Comparison of ENCODE assay signal across 15 cellular contexts in the genomic region with DNA sequence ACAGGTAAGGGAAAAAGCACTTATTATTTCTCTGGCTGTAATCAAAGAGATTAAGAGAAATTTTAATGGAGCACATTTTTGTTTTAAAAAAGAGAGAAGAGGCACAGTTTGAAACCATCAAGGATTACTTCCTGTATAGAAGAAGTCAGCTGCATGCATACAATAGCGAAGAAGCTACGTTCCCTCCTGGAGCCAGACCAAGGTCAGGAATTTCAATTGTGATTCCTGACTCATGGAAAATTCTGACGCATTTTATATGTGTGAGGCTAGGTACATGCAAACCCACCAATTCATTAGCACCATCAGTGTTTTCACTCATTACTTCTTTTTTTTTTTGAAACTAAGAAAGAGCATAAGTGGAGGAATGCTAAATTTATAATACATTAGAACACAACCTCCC.
DNase-seq lines count a peak whose midpoint lies in the region; ATAC-seq and TF ChIP-seq lines count a peak whose summit lies in the region.
"Had no signal": no experiment of that assay in that cellular context is flagged by ENCODE, and none has a peak within 500 bp of the region (broad histone marks: within the 10 kb centered on the region; RNA-seq: fewer than 3 reads in every experiment).

No MANE protein-coding gene starts in this region.

- no peak overlapping the region for H3K27ac Mint-ChIP-seq in MCF 10A (ENCODE audit: low read depth, unreplicated experiment)
- H3K27ac Mint-ChIP-seq in mesothelial cell of epicardium = no peak overlapping the region
- H3K27ac Mint-ChIP-seq: activated naive CD8-positive, alpha-beta T cell; natural killer cell had no signal

- H3K36me3 ChIP-seq in breast epithelium (no peaks in the 10 kb centered on the region), suprapubic skin (no peaks in the 10 kb centered on the region), mucosa of descending colon (ENCODE audit: low read depth) (no peaks in the 10 kb centered on the region)
- H3K36me3 ChIP-seq: esophagus squamous epithelium, stomach had no signal

- H3K4me3 ChIP-seq in breast epithelium (no peak overlapping the region), astrocyte of the spinal cord (ENCODE audit: low read depth, low read length) (no peak overlapping the region), suprapubic skin (no peak overlapping the region), mucosa of descending colon (no peak overlapping the region)
- H3K4me3 ChIP-seq: coronary artery, esophagus squamous epithelium, stomach had no signal

- intact Hi-C loops in MCF 10A (cut with micrococcal nuclease) = no loop called here
- intact Hi-C loops in breast epithelium (cut with DNase I; ENCODE audit: low total_unique reads) = no loop called here
- intact Hi-C loops in mucosa of descending colon (cut with DNase I, micrococcal nuclease) = no loop called here

- H3K36me3 Mint-ChIP-seq in MCF 10A (ENCODE audit: insufficient read depth, unreplicated experiment) (no peaks in the 10 kb centered on the region), mesothelial cell of epicardium (no peaks in the 10 kb centered on the region)
- H3K36me3 Mint-ChIP-seq: activated naive CD8-positive, alpha-beta T cell; natural killer cell had no signal

- no peak for TF ChIP-seq EP300 in suprapubic skin (IDR thresholded peaks at IDR 0.05)

- H3K27me3 Mint-ChIP-seq in MCF 10A (ENCODE audit: insufficient read depth, unreplicated experiment) (no peaks in the 10 kb centered on the region), mesothelial cell of epicardium (ENCODE audit: low read depth) (no peaks in the 10 kb centered on the region)
- H3K27me3 Mint-ChIP-seq: activated naive CD8-positive, alpha-beta T cell had no signal

- no peaks in the 10 kb centered on the region for H3K9me3 Mint-ChIP-seq in MCF 10A (ENCODE audit: unreplicated experiment)
- peaks cover 14% of the 10 kb centered on the region for H3K9me3 Mint-ChIP-seq in mesothelial cell of epicardium
- H3K9me3 Mint-ChIP-seq: natural killer cell had no signal

- POLR2A ChIA-PET in MCF 10A (lab: Yijun Ruan, JAX) = interaction anchor here (0.6 to 3.7 kb wide), 20 partner anchors 8 to 584 kb away, joined by 3 to 26 read pairs (median 4); no protein-coding TSS in a partner anchor

- WGBS in suprapubic skin = 47% methylated on average over 3 of the region's 3 CpGs

- no peak for TF ChIP-seq POLR2A in breast epithelium (IDR thresholded peaks at IDR 0.05)
- TF ChIP-seq POLR2A in suprapubic skin (IDR thresholded peaks at IDR 0.05) = no peak

- H3K4me3 Mint-ChIP-seq in MCF 10A (ENCODE audit: unreplicated experiment) = no peak overlapping the region
- no peak overlapping the region for H3K4me3 Mint-ChIP-seq in mesothelial cell of epicardium
- H3K4me3 Mint-ChIP-seq: activated naive CD8-positive, alpha-beta T cell; natural killer cell had no signal

- no peaks in the 10 kb centered on the region for H3K4me1 ChIP-seq in breast epithelium
- peaks cover 16% of the 10 kb centered on the region for H3K4me1 ChIP-seq in suprapubic skin
- no peaks in the 10 kb centered on the region for H3K4me1 ChIP-seq in mucosa of descending colon (ENCODE audit: low read depth)
- H3K4me1 ChIP-seq: stomach had no signal

- in situ Hi-C loops in astrocyte of the spinal cord (cut with HindIII; ENCODE audit: low sequenced_read_pairs) = no loop called here

- no TSS peak for BruUV-seq in MCF 10A (replicated peaks; lab: Mats Ljungman, UMichigan)

- DNase-seq in MCF 10A (ENCODE audit: unreplicated experiment) (peak; percentile 30), breast epithelium (ENCODE audit: low spot score in 2 of 2) (no peak), astrocyte of the spinal cord (ENCODE audit: low read depth, low spot score) (peak; percentile 67), iPS DF 19.7 (ENCODE audit: low read depth, low spot score) (peak; percentile 17), suprapubic skin (ENCODE audit: low spot score in 2 of 2) (no peak), mesothelial cell of epicardium (ENCODE audit: low spot score in 2 of 2, unreplicated experiment in 2 of 2) (no peak), mucosa of descending colon (no peak)
- DNase-seq: esophagus squamous epithelium, natural killer cell, stomach had no signal

- no peaks in the 10 kb centered on the region for H3K9me3 ChIP-seq in breast epithelium
- H3K9me3 ChIP-seq in suprapubic skin = no peaks in the 10 kb centered on the region
- no peaks in the 10 kb centered on the region for H3K9me3 ChIP-seq in mucosa of descending colon
- H3K9me3 ChIP-seq: esophagus squamous epithelium, stomach had no signal

- CTCF ChIA-PET in MCF 10A (lab: Yijun Ruan, JAX) = interaction anchor here (0.7 to 1.4 kb wide), 6 partner anchors 9 to 356 kb away, joined by 3 to 4 read pairs (median 4); no protein-coding TSS in a partner anchor

- no peak overlapping the region for H3K27ac ChIP-seq in breast epithelium
- peak overlapping the region; percentile 9 for H3K27ac ChIP-seq in suprapubic skin
- H3K27ac ChIP-seq: 22Rv1, coronary artery, esophagus squamous epithelium, stomach had no signal

- H3K27me3 ChIP-seq in breast epithelium = no peaks in the 10 kb centered on the region
- no peaks in the 10 kb centered on the region for H3K27me3 ChIP-seq in suprapubic skin
- H3K27me3 ChIP-seq: esophagus squamous epithelium, stomach had no signal

- H3K4me1 Mint-ChIP-seq in MCF 10A (ENCODE audit: insufficient read depth, unreplicated experiment) (peaks cover 16% of the 10 kb centered on the region), mesothelial cell of epicardium (peaks cover 13% of the 10 kb centered on the region)
- H3K4me1 Mint-ChIP-seq: natural killer cell had no signal

- ATAC-seq in GM21390 (IDR thresholded peaks at IDR 0.05; ENCODE audit: unreplicated experiment) (no peak), mucosa of descending colon (no peak)
- ATAC-seq: HCT116, natural killer cell had no signal

- no peak for TF ChIP-seq CTCF in MCF 10A (IDR thresholded peaks at IDR 0.05; ENCODE audit: unreplicated experiment)
- TF ChIP-seq CTCF in breast epithelium (IDR thresholded peaks at IDR 0.05) = no peak
- no peak for TF ChIP-seq CTCF in astrocyte of the spinal cord (IDR thresholded peaks at IDR 0.05; ENCODE audit: low read depth, low read length)
- TF ChIP-seq CTCF in suprapubic skin (IDR thresholded peaks at IDR 0.05) = no peak
- no peak for TF ChIP-seq CTCF in mesothelial cell of epicardium (IDR thresholded peaks at IDR 0.05; ENCODE audit: unreplicated experiment)
- TF ChIP-seq CTCF in mucosa of descending colon (IDR thresholded peaks at IDR 0.05) = no peak

Comparison
In these comparisons a context has a peak if more than half of its experiments do, and no peak if none do; other contexts are left out.
1. DNase-seq: peak in MCF 10A (single experiment), astrocyte of the spinal cord (single experiment) and iPS DF 19.7 (single experiment); none in breast epithelium (0 of 2), suprapubic skin (0 of 2), mesothelial cell of epicardium (0 of 2) and mucosa of descending colon (0 of 3).